Comparison of ENCODE assay signal across 10 cellular contexts in the genomic region with DNA sequence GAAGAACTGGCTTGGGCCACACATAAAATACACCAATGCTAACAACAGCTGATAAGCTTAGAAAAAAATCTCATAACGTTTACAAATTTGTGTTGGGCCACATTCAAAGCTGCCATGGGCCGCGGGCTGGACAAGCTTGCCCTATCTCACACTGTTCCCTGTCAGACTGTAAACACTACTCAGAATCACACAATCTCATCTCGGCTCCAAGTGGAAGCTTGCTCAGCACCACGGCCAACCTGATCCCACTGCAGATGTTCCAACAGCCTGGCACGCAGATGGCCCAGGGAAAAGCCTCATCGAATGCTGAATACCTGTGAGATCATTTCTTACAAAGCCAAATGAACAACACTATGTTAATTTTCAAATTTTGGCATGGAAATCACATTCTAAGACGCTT.
DNase-seq lines count a peak whose midpoint lies in the region; ATAC-seq and TF ChIP-seq lines count a peak whose summit lies in the region.
"Had no signal": no experiment of that assay in that cellular context is flagged by ENCODE, and none has a peak within 500 bp of the region (broad histone marks: within the 10 kb centered on the region; RNA-seq: fewer than 3 reads in every experiment).

No MANE protein-coding gene starts in this region.

- no peak overlapping the region for H3K4me3 Mint-ChIP-seq in CD8-positive, alpha-beta T cell
- H3K4me3 Mint-ChIP-seq in brain: peak overlapping the region in 2 of 5 experiments; percentile 55 to 58
- H3K4me3 Mint-ChIP-seq in naive thymus-derived CD8-positive, alpha-beta T cell: peak overlapping the region in 6 of 10 donors; percentile 28 to 68 (median 58)
- H3K4me3 Mint-ChIP-seq: stimulated activated memory B cell treated with anti-CD40 and anti-IgM and Interleukin-4, amounts not matched to agents 10 μg/mL and 1 μg/mL and 100 μg/mL, for 72 hours had no signal

- no peak overlapping the region for H3K27ac ChIP-seq in CD8-positive, alpha-beta T cell (ENCODE audit: low read depth, low read length)

- H3K9me3 ChIP-seq in CD8-positive, alpha-beta T cell (ENCODE audit: low read length): no peaks in the 10 kb centered on the region

- DNase-seq in CD8-positive, alpha-beta T cell: no peak
- DNase-seq in M059J (ENCODE audit: low read depth): peak; percentile 48
- DNase-seq in naive thymus-derived CD8-positive, alpha-beta T cell: no peak
- DNase-seq in globus pallidus (ENCODE audit: low spot score): no peak
- DNase-seq in NCI-H1417 (lab: John Stamatoyannopoulos, UW): no peak

- H3K36me3 ChIP-seq in CD8-positive, alpha-beta T cell (ENCODE audit: insufficient read depth, low read length): no peaks in the 10 kb centered on the region

- TF ChIP-seq CTCF in CD8-positive, alpha-beta T cell (IDR thresholded peaks at IDR 0.05): no peak
- no peak for TF ChIP-seq CTCF in brain (conservative IDR thresholded peaks at IDR 0.05)

- H3K4me3 ChIP-seq in CD8-positive, alpha-beta T cell (ENCODE audit: low read depth, low read length): no peak overlapping the region

- peak overlapping the region; percentile 10 for H3K27ac Mint-ChIP-seq in CD8-positive, alpha-beta T cell
- H3K27ac Mint-ChIP-seq in brain: peak overlapping the region; percentile 27 to 89 (median 83)
- H3K27ac Mint-ChIP-seq in naive thymus-derived CD8-positive, alpha-beta T cell: peak overlapping the region in 9 of 10 donors; percentile 8 to 91 (median 81)
- H3K27ac Mint-ChIP-seq: stimulated activated memory B cell treated with anti-CD40 and anti-IgM and Interleukin-4, amounts not matched to agents 10 μg/mL and 1 μg/mL and 100 μg/mL, for 72 hours had no signal

- no peaks in the 10 kb centered on the region for H3K9me3 Mint-ChIP-seq in CD8-positive, alpha-beta T cell
- no peaks in the 10 kb centered on the region for H3K9me3 Mint-ChIP-seq in brain
- H3K9me3 Mint-ChIP-seq in naive thymus-derived CD8-positive, alpha-beta T cell: no peaks in the 10 kb centered on the region
- H3K9me3 Mint-ChIP-seq: IgD-negative memory B cell; stimulated activated memory B cell treated with anti-CD40 and anti-IgM and Interleukin-4, amounts not matched to agents 10 μg/mL and 1 μg/mL and 100 μg/mL, for 72 hours had no signal

- no peaks in the 10 kb centered on the region for H3K27me3 Mint-ChIP-seq in CD8-positive, alpha-beta T cell (ENCODE audit: low read depth)
- H3K27me3 Mint-ChIP-seq in brain: no peaks in the 10 kb centered on the region
- H3K27me3 Mint-ChIP-seq in naive thymus-derived CD8-positive, alpha-beta T cell: no peaks in the 10 kb centered on the region
- H3K27me3 Mint-ChIP-seq: IgD-negative memory B cell; stimulated activated memory B cell treated with anti-CD40 and anti-IgM and Interleukin-4, amounts not matched to agents 10 μg/mL and 1 μg/mL and 100 μg/mL, for 72 hours had no signal

- intact Hi-C loops in CD8-positive, alpha-beta T cell (cut with DNase I, micrococcal nuclease): no loop called here

- POLR2A ChIA-PET in CD8-positive, alpha-beta T cell (lab: Charles Lee): no interaction called here
- POLR2A ChIA-PET in naive thymus-derived CD8-positive, alpha-beta T cell (lab: Charles Lee): interaction anchor here (0.6 kb wide), 1 partner anchor 142 kb away, joined by 3 read pairs; no protein-coding TSS in a partner anchor

- H3K27me3 ChIP-seq in CD8-positive, alpha-beta T cell (ENCODE audit: insufficient read depth, low read length): no peaks in the 10 kb centered on the region

- H3K4me1 Mint-ChIP-seq in CD8-positive, alpha-beta T cell (ENCODE audit: low read depth): peaks cover 90% of the 10 kb centered on the region
- H3K4me1 Mint-ChIP-seq in brain: peaks cover 98% of the 10 kb centered on the region
- peaks cover 49 to 98% (median 95%) of the 10 kb centered on the region in 4 donors for H3K4me1 Mint-ChIP-seq in naive thymus-derived CD8-positive, alpha-beta T cell

- H3K4me1 ChIP-seq in CD8-positive, alpha-beta T cell (ENCODE audit: insufficient read depth, low read length): peaks cover 75% of the 10 kb centered on the region

- no peak for ATAC-seq in CD8-positive, alpha-beta T cell
- ATAC-seq in naive thymus-derived CD8-positive, alpha-beta T cell: no peak
- ATAC-seq in HG03571 (IDR thresholded peaks at IDR 0.05; ENCODE audit: unreplicated experiment) (no peak), GM21515 (IDR thresholded peaks at IDR 0.05; ENCODE audit: unreplicated experiment) (no peak)
- ATAC-seq: stimulated activated memory B cell treated with anti-CD40 and anti-IgM and Interleukin-4, amounts not matched to agents 10 μg/mL and 1 μg/mL and 100 μg/mL, for 72 hours had no signal

- CTCF ChIA-PET in CD8-positive, alpha-beta T cell (lab: Charles Lee): no interaction called here

- H3K36me3 Mint-ChIP-seq in CD8-positive, alpha-beta T cell: peaks cover 23% of the 10 kb centered on the region
- H3K36me3 Mint-ChIP-seq in brain: peaks cover 9% of the 10 kb centered on the region
- peaks cover 0 to 7% (median 0%) of the 10 kb centered on the region in 3 donors for H3K36me3 Mint-ChIP-seq in naive thymus-derived CD8-positive, alpha-beta T cell
- H3K36me3 Mint-ChIP-seq: IgD-negative memory B cell had no signal

Comparison
In these comparisons a context has a peak if more than half of its experiments do, and no peak if none do; other contexts are left out.
1. H3K27ac Mint-ChIP-seq: peak in every context shown above with its lines; median percentile 83 in brain; 81 in naive thymus-derived CD8-positive, alpha-beta T cell; 10 in CD8-positive, alpha-beta T cell.